24 cellular contexts compared by ENCODE assay signal in the genomic region with DNA sequence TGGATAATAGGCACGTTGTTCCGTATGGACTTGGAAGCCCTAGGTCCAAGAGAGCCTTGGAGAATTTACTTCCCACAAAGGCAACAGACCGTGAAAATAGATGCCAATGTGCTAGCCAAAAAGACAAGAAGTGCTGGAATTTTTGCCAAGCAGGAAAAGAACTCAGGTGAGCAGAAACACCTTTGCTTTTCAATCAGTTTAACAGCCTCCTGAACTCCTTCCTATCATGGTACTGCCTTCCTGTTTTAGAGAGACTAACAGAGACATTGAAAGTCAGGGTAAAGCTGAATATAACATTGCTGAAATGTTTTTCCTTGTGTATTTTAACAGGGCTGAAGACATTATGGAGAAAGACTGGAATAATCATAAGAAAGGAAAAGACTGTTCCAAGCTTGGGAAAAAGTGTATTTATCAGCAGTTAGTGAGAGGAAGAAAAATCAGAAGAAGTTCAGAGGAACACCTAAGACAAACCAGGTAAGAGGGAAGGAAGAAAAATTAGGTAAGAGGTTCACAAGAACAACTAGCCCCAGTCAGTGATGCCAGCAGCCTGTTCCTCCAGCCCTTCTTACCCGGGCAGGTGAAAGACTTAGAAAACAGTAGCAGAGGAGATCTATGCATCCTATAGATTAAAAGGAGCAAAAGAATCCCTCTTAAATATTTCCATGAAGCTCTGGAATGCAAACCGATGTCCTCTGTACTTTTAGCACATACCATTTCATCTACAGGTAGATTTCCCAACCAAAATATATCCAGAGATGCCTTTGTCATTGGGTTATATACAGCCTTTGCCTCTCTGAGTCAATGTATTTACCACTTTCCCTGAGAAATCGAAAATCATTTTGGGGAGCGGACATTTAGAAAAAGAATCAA. TPM values are rescaled to one million over a fixed set of nuclear protein-coding genes. Genes with fewer than 3 reads are reported as not detected.
DNase-seq lines count a peak whose midpoint lies in the region; ATAC-seq, FAIRE-seq and TF ChIP-seq lines count a peak whose summit lies in the region.
"Had no signal": no experiment of that assay in that cellular context is flagged by ENCODE, and none has a peak within 500 bp of the region (broad histone marks: within the 10 kb centered on the region; RNA-seq: fewer than 3 reads in every experiment).

No MANE protein-coding gene starts in this region.

- no peak for ATAC-seq in body of pancreas
- no peak for ATAC-seq in HG03342 (IDR thresholded peaks at IDR 0.05; ENCODE audit: unreplicated experiment)
- ATAC-seq: HCT116 had no signal

- H3K79me2 ChIP-seq in keratinocyte (ENCODE audit: control insufficient read depth, insufficient read depth, low read length): peaks cover 20% of the 10 kb centered on the region

- H3K9me3 ChIP-seq in body of pancreas (no peaks in the 10 kb centered on the region), keratinocyte (ENCODE audit: control insufficient read depth, low read depth, low read length) (no peaks in the 10 kb centered on the region), suprapubic skin (no peaks in the 10 kb centered on the region)
- H3K9me3 ChIP-seq: gastrocnemius medialis had no signal

- H3K4me1 ChIP-seq in body of pancreas (peaks cover 54% of the 10 kb centered on the region), keratinocyte (ENCODE audit: control insufficient read depth, extremely low read depth, insufficient read depth, low read length) (peaks cover 55% of the 10 kb centered on the region), suprapubic skin (peaks cover 65% of the 10 kb centered on the region)

- H3K4me3 Mint-ChIP-seq in HFFc6: no peak overlapping the region
- H3K4me3 Mint-ChIP-seq: activated naive CD8-positive, alpha-beta T cell had no signal

- H3K4me1 Mint-ChIP-seq in HFFc6 (ENCODE audit: low read depth): peaks cover 80% of the 10 kb centered on the region

- H3K27ac ChIP-seq in body of pancreas (peak overlapping the region in 3 of 4 donors; percentile 3 to 81 (median 39)), keratinocyte (ENCODE audit: control insufficient read depth, insufficient read depth, low read length) (no peak overlapping the region), suprapubic skin (peak overlapping the region; percentile 40)
- H3K27ac ChIP-seq: gastrocnemius medialis had no signal

- TF ChIP-seq CTCF in HFFc6 (IDR thresholded peaks at IDR 0.05) (no peak), body of pancreas (IDR thresholded peaks at IDR 0.05) (no peak), keratinocyte (optimal IDR thresholded peaks at IDR 0.05 in 1 of 3, IDR thresholded peaks at IDR 0.05 in 1 of 3, conservative IDR thresholded peaks at IDR 0.05 in 1 of 3; ENCODE audit: extremely low read depth in 1 of 3, insufficient read depth in 2 of 3, low read length in 3 of 3) (no peak), suprapubic skin (IDR thresholded peaks at IDR 0.05) (no peak), D721Med (IDR thresholded peaks at IDR 0.05; ENCODE audit: insufficient read depth, missing control alignments) (no peak)

- DNase-seq in HFFc6 (no peak), body of pancreas (no peak), keratinocyte (ENCODE audit: low read depth, low spot score) (no peak), suprapubic skin (ENCODE audit: low spot score in 2 of 2) (no peak), D721Med (ENCODE audit: insufficient read length, low spot score) (no peak), islet precursor cell (no peak), DMS153 treated with DMSO at 0.1 percent for 48 hours (lab: John Stamatoyannopoulos, UW; ENCODE audit: unreplicated experiment) (no peak)
- DNase-seq: activated CD4-positive, alpha-beta T cell treated with anti-CD3 and anti-CD28 coated beads, Interleukin-2, amount 50 U/mL, for 1 hour; aorta; C1 segment of cervical spinal cord; cerebellar nuclear complex; erythroblast; gastrocnemius medialis; hypothalamus; IMR-90; NCI-H2081 treated with DMSO at 0.1 percent for 48 hours; NCI-H774; stimulated activated CD8-positive, alpha-beta memory T cell treated with anti-CD3 and anti-CD28 coated beads, Interleukin-4, amount 100 ng/mL, for 48 hours had no signal

- FAIRE-seq in keratinocyte (lab: Jason Lieb, UNC) (peak; percentile 26), D721Med (lab: Jason Lieb, UNC) (no peak)
- FAIRE-seq: urothelium cell line had no signal

- H4K20me1 ChIP-seq in keratinocyte (ENCODE audit: control insufficient read depth, extremely low read depth, insufficient read depth, low read length): no peaks in the 10 kb centered on the region

- no peak for TF ChIP-seq EP300 in suprapubic skin (IDR thresholded peaks at IDR 0.05)

- dilution Hi-C loops in keratinocyte (cut with MboI; ENCODE audit: extremely low pct_ligation_motif_present, low sequenced_read_pairs): no loop called here

- H3K27me3 Mint-ChIP-seq in HFFc6 (ENCODE audit: insufficient read depth): peaks cover 3% of the 10 kb centered on the region; the same call in 1 of the 2 replicates

- peak overlapping the region; percentile 6 for H3K4me2 ChIP-seq in keratinocyte (ENCODE audit: control insufficient read depth, extremely low read depth, insufficient read depth, low read depth, low read length)

- no peaks in the 10 kb centered on the region for H3K9me1 ChIP-seq in keratinocyte (ENCODE audit: control insufficient read depth, extremely low read depth, insufficient read depth, low read length)

- peaks cover 41% of the 10 kb centered on the region for H3K36me3 Mint-ChIP-seq in HFFc6 (ENCODE audit: low read depth)
- H3K36me3 Mint-ChIP-seq: activated naive CD8-positive, alpha-beta T cell had no signal

- H3K4me3 ChIP-seq in body of pancreas (no peak overlapping the region), keratinocyte (ENCODE audit: control insufficient read depth in 2 of 3, extremely low read depth in 1 of 3, insufficient read depth in 2 of 3, low read depth in 1 of 3, low read length in 3 of 3) (no peak overlapping the region), suprapubic skin (peak overlapping the region; percentile 55)
- H3K4me3 ChIP-seq: lung had no signal

- intact Hi-C loops in body of pancreas (cut with DNase I): loop anchor here (10.0 kb wide), 1 partner anchor 311 kb away; no protein-coding TSS in a partner anchor

- peak overlapping the region; percentile 18 for H3K27ac Mint-ChIP-seq in HFFc6
- H3K27ac Mint-ChIP-seq: activated naive CD8-positive, alpha-beta T cell; progenitor cell of endocrine pancreas had no signal

- 55 to 56% methylated on average over 7 of the region's 7 CpGs for WGBS in body of pancreas, 2 donors
- 51% methylated on average over 7 of the region's 7 CpGs for WGBS in suprapubic skin

- H3K9me3 Mint-ChIP-seq in HFFc6: no peaks in the 10 kb centered on the region

- H3K27me3 ChIP-seq in body of pancreas (no peaks in the 10 kb centered on the region), keratinocyte (ENCODE audit: control insufficient read depth, extremely low read depth, insufficient read depth, low read length) (no peaks in the 10 kb centered on the region), suprapubic skin (no peaks in the 10 kb centered on the region)

- TF ChIP-seq POLR2A in body of pancreas (IDR thresholded peaks at IDR 0.05): no peak
- no peak for TF ChIP-seq POLR2A in suprapubic skin (IDR thresholded peaks at IDR 0.05)

- H3K9ac ChIP-seq in keratinocyte (ENCODE audit: control insufficient read depth, extremely low read depth, insufficient read depth, low read length): no peak overlapping the region

- no peak overlapping the region for H2AFZ ChIP-seq in keratinocyte (ENCODE audit: control insufficient read depth, low read length)

- H3K36me3 ChIP-seq in body of pancreas (replicated peaks in 1 of 2; ENCODE audit: insufficient read depth in 1 of 2, low read depth in 2 of 2) (peaks cover 0 to 2% of the 10 kb centered on the region in 2 donors), keratinocyte (ENCODE audit: control insufficient read depth in 2 of 2, extremely low read depth in 1 of 2, insufficient read depth in 2 of 2, low read length in 2 of 2) (peaks cover 9 to 37% of the 10 kb centered on the region in 2 experiments), suprapubic skin (no peaks in the 10 kb centered on the region)
- H3K36me3 ChIP-seq: gastrocnemius medialis had no signal

RNA-seq across cellular contexts. Expression of gene EDN1, which starts 4.0 kb away (rescaled TPM):
- total RNA-seq in HFFc6 (2021; fragmentation: NEBNext Ultra II Directional; extraction: Animal tissue kit (Norgen Biotek cat#: 25700)): 1 to 10 TPM; 2.6 to 7.4 (median 3.7) TPM
- 10 to 100 TPM in 1 of 2 donors, under 1 TPM in 1; 0.66 to 19.7 TPM for total RNA-seq in body of pancreas
- 17.2 to 19.7 TPM (median 18.0 TPM) in 3 replicates for polyA plus RNA-seq in keratinocyte
- polyA plus RNA-seq in keratinocyte (2011; ENCODE audit: low read depth): 13.7 TPM
- 8.8 and 14.9 TPM in 2 replicates for polyA plus RNA-seq in keratinocyte (2011; cell fraction: cytosol; rRNA removed)
- polyA plus RNA-seq in keratinocyte (2011; cell fraction: nucleus; rRNA removed): 41.0 and 50.4 TPM in 2 replicates
- 13.0 and 13.5 TPM in 2 replicates for polyA plus RNA-seq in keratinocyte (2012; ENCODE audit: low replicate concordance)
- 6.3 to 7.3 TPM (median 7.1 TPM) in 3 replicates for polyA minus RNA-seq in keratinocyte
- polyA minus RNA-seq in keratinocyte (2011; cell fraction: cytosol; rRNA and poly(A)+ RNA removed): 9.4 TPM
- polyA minus RNA-seq in keratinocyte (2011; cell fraction: nucleus; rRNA and poly(A)+ RNA removed): 11.9 and 12.2 TPM in 2 replicates
- total RNA-seq in suprapubic skin: 10 to 100 TPM; 18.7 to 23.3 (median 20.7) TPM
